ENCODE assay signal across 1 cellular context in genomic region chr21:29793712-29794111, GRCh38.
TF ChIP-seq lines count a peak whose summit lies in the region.

No MANE protein-coding gene starts in this region.

TF ChIP-seq in HepG2, 621 proteins besides CTCF, POLR2A, EP300 and RAD21 (continued from another document):
- TF ChIP-seq ETV6 (CRISPR knock-in tag; conservative IDR thresholded peaks at IDR 0.05) (no peak), ZNF136 (CRISPR knock-in tag; IDR thresholded peaks at IDR 0.05; ENCODE audit: low read depth) (no peak), GABPA (IDR thresholded peaks at IDR 0.05; ENCODE audit: low read depth, low read length) (no peak), GABPA (CRISPR knock-in tag; IDR thresholded peaks at IDR 0.05; ENCODE audit: low read depth) (no peak)
